Comparison of ENCODE assay signal across 19 cellular contexts in the genomic region with DNA sequence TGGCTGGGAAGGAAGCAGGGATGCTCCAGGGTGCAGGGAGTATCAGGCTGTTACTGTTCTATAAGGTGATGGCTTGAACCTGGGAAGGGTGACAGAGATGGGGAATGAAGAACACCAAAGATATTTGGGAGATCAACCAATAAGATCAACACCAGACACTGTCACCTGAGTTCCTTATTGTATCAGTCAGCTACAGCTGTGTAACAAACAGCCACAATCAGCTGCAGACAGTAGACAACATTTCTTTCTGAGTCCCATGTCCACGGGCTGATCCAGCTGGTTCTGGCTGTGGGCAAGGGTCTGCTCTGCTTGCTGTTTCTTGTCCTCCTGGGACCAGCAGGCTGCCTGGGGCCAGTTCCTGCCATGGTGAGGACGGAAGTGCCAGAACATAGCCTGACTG. TPM values are rescaled to one million over a fixed set of nuclear protein-coding genes. Genes with fewer than 3 reads are reported as not detected.
DNase-seq lines count a peak whose midpoint lies in the region; ATAC-seq, FAIRE-seq and TF ChIP-seq lines count a peak whose summit lies in the region.
"Had no signal": no experiment of that assay in that cellular context is flagged by ENCODE, and none has a peak within 500 bp of the region (broad histone marks: within the 10 kb centered on the region; RNA-seq: fewer than 3 reads in every experiment).

No MANE protein-coding gene starts in this region.

- in situ Hi-C loops in HepG2 (cut with HindIII; ENCODE audit: extremely low pct_ligation_motif_present, low pct_unique_long_range_greater_than_20kb): no loop called here
- in situ Hi-C loops in Panc1 (cut with HindIII; ENCODE audit: low pct_unique_long_range_greater_than_20kb, low sequenced_read_pairs): no loop called here
- in situ Hi-C loops in K562 (cut with MboI): loop anchor here (5.0 to 10.0 kb wide), 3 partner anchors 109 to 306 kb away; partner anchors contain the start of gene ADRM1

- H2AFZ ChIP-seq in HepG2 (ENCODE audit: low read length): no peak overlapping the region
- H2AFZ ChIP-seq in K562 (ENCODE audit: low read depth, low read length): no peak overlapping the region
- H2AFZ ChIP-seq: GM23338 had no signal

- TF ChIP-seq CTCF in HepG2 (CRISPR knock-in tag; IDR thresholded peaks at IDR 0.05) (no peak), right lobe of liver (IDR thresholded peaks at IDR 0.05) (no peak), Panc1 (IDR thresholded peaks at IDR 0.05) (no peak), K562 (IDR thresholded peaks at IDR 0.05 in 2 of 3, conservative IDR thresholded peaks at IDR 0.05 in 1 of 3; ENCODE audit: insufficient read depth in 2 of 3, low read depth in 1 of 3, low read length in 3 of 3) (no peak)

- H3K4me2 ChIP-seq in HepG2 (ENCODE audit: low read depth, low read length) (no peak overlapping the region), K562 (ENCODE audit: insufficient read depth, low read length) (no peak overlapping the region)
- H3K4me2 ChIP-seq: GM23338 had no signal

- CTCF ChIA-PET in HepG2 (lab: Yijun Ruan, JAX; ENCODE audit: low intra/inter-chr PET ratio, low total read pairs): no interaction called here
- CTCF ChIA-PET in Panc1 (lab: Charles Lee): no interaction called here
- CTCF ChIA-PET in K562 (lab: Yijun Ruan, JAX; ENCODE audit: low intra/inter-chr PET ratio): no interaction called here

- ATAC-seq in HepG2 (no peak), right lobe of liver (no peak), Panc1 (no peak), K562 (no peak)
- ATAC-seq: GM12878, GM23338, HCT116 had no signal

- TF ChIP-seq RAD21 in HepG2 (CRISPR knock-in tag; IDR thresholded peaks at IDR 0.05) (no peak), K562 (CRISPR knock-in tag; conservative IDR thresholded peaks at IDR 0.05 in 1 of 2, IDR thresholded peaks at IDR 0.05 in 1 of 2) (no peak)

- H4K20me1 ChIP-seq in HepG2 (ENCODE audit: insufficient read depth, low read length) (no peaks in the 10 kb centered on the region; the same call in 1 of the 2 replicates), K562 (replicated peaks; ENCODE audit: control insufficient read depth, insufficient read depth, low read length) (peaks cover 10% of the 10 kb centered on the region; the same call in 1 of the 2 replicates)

- H3K27me3 ChIP-seq in HepG2 (ENCODE audit: control insufficient read depth in 1 of 2, insufficient read depth in 2 of 2, low read length in 2 of 2) (peaks cover 16 to 92% of the 10 kb centered on the region in 2 experiments), right lobe of liver (no peaks in the 10 kb centered on the region), Panc1 (ENCODE audit: control insufficient read depth, insufficient read depth, low read length) (no peaks in the 10 kb centered on the region), K562 (ENCODE audit: control insufficient read depth in 2 of 2, insufficient read depth in 2 of 2, low read length in 2 of 2) (peaks cover 42 to 73% of the 10 kb centered on the region in 2 experiments)

- H3K9me1 ChIP-seq in K562 (ENCODE audit: control insufficient read depth, insufficient read depth, low read length): no peaks in the 10 kb centered on the region

- TF ChIP-seq POLR2A in HepG2 (IDR thresholded peaks at IDR 0.05; ENCODE audit: insufficient read depth in 1 of 2, low read depth in 2 of 2, low read length in 2 of 2) (no peak), right lobe of liver (IDR thresholded peaks at IDR 0.05) (no peak), K562 (conservative IDR thresholded peaks at IDR 0.05) (no peak)

- POLR2A ChIA-PET in HepG2 (lab: Yijun Ruan, JAX) (no interaction called here), Panc1 (lab: Charles Lee) (no interaction called here), K562 (lab: Yijun Ruan, JAX) (interaction anchor here (0.6 to 2.6 kb wide), 3 partner anchors 10 to 458 kb away, joined by 3 to 11 read pairs (median 3); no protein-coding TSS in a partner anchor)

- no TSS peak for BruUV-seq in HepG2 (replicated peaks; lab: Mats Ljungman, UMichigan)
- BruUV-seq in Panc1 (replicated peaks; lab: Mats Ljungman, UMichigan): no TSS peak
- no TSS peak for BruUV-seq in K562 (replicated peaks; lab: Mats Ljungman, UMichigan)

- H3K27ac ChIP-seq in HepG2 (ENCODE audit: extremely low read length, insufficient read depth, low read length): no peak overlapping the region
- no peak overlapping the region for H3K27ac ChIP-seq in right lobe of liver
- peak overlapping the region; percentile 99 for H3K27ac ChIP-seq in Panc1 (ENCODE audit: low read length)
- no peak overlapping the region for H3K27ac ChIP-seq in K562 (ENCODE audit: extremely low read depth, low read depth, low read length)

- 37% methylated on average over 2 of the region's 2 CpGs for WGBS in HepG2 (ENCODE audit: low lambda C conversion rate)
- 80% methylated on average over 1 of the region's 2 CpGs for WGBS in right lobe of liver (ENCODE audit: insufficient coverage, low coverage, low lambda C conversion rate, missing lambda C conversion rate)
- WGBS in K562 (ENCODE audit: insufficient coverage, low coverage, missing lambda C conversion rate): 10% methylated on average over 2 of the region's 2 CpGs

- FAIRE-seq in HepG2 (lab: Jason Lieb, UNC): no peak
- no peak for FAIRE-seq in K562 (lab: Jason Lieb, UNC)
- FAIRE-seq: GM12878, GM19239 had no signal

- H3K79me2 ChIP-seq in HepG2 (ENCODE audit: insufficient read depth, low read length) (no peaks in the 10 kb centered on the region), K562 (ENCODE audit: control insufficient read depth, insufficient read depth, low read length) (no peaks in the 10 kb centered on the region)

- H3K9ac ChIP-seq in HepG2 (ENCODE audit: insufficient read depth, low read depth, low read length) (no peak overlapping the region), K562 (ENCODE audit: insufficient read depth in 1 of 2, low read depth in 2 of 2, low read length in 2 of 2) (no peak overlapping the region)

- intact Hi-C loops in HepG2 (cut with micrococcal nuclease; ENCODE audit: unreplicated experiment): no loop called here
- intact Hi-C loops in right lobe of liver (cut with DNase I): no loop called here
- intact Hi-C loops in Panc1 (cut with micrococcal nuclease; ENCODE audit: unreplicated experiment): no loop called here
- intact Hi-C loops in K562 (cut with micrococcal nuclease): no loop called here

- H3K4me3 ChIP-seq in HepG2 (replicated peaks in 1 of 3; ENCODE audit: insufficient read depth in 1 of 3, low read depth in 2 of 3, low read length in 3 of 3): no peak overlapping the region
- no peak overlapping the region for H3K4me3 ChIP-seq in right lobe of liver
- no peak overlapping the region for H3K4me3 ChIP-seq in Panc1 (ENCODE audit: low read depth in 2 of 2, low read length in 2 of 2)
- no peak overlapping the region for H3K4me3 ChIP-seq in K562
- H3K4me3 ChIP-seq: GM12878, GM23338 had no signal

- no peaks in the 10 kb centered on the region for H3K9me3 ChIP-seq in HepG2 (ENCODE audit: low read length)
- H3K9me3 ChIP-seq in right lobe of liver: no peaks in the 10 kb centered on the region
- no peaks in the 10 kb centered on the region for H3K9me3 ChIP-seq in Panc1 (ENCODE audit: control insufficient read depth, insufficient read depth, low read depth, low read length)
- peaks cover 9% of the 10 kb centered on the region for H3K9me3 ChIP-seq in K562 (replicated peaks; ENCODE audit: control insufficient read depth, insufficient read depth, low read depth, low read length)

- H3K4me1 ChIP-seq in HepG2 (ENCODE audit: insufficient read depth, low read length) (peaks cover 9% of the 10 kb centered on the region), right lobe of liver (no peaks in the 10 kb centered on the region), Panc1 (ENCODE audit: control insufficient read depth, insufficient read depth, low read length) (peaks cover 30% of the 10 kb centered on the region), K562 (replicated peaks in 1 of 2; ENCODE audit: control insufficient read depth in 2 of 2, insufficient read depth in 2 of 2, low read length in 2 of 2) (peaks cover 0 to 30% of the 10 kb centered on the region in 2 experiments; a peak in 2 of 5 replicates)

- DNase-seq in HepG2 (ENCODE audit: low spot score) (no peak), right lobe of liver (no peak), Panc1 (ENCODE audit: low read depth, low spot score) (no peak), K562 (ENCODE audit: extremely low read depth in 1 of 4, low spot score in 3 of 4) (no peak), GM03348 (ENCODE audit: low spot score) (no peak), occipital lobe (lab: John Stamatoyannopoulos, UW) (no peak)
- DNase-seq: C1 segment of cervical spinal cord; Calu3; CD4-positive, alpha-beta memory T cell; COR-L47; DMS53; DMS79 treated with DMSO at 0.1 percent for 48 hours; GF-D8; H9; HFFc6 had no signal

- H3K36me3 ChIP-seq in HepG2 (replicated peaks in 1 of 2; ENCODE audit: control insufficient read depth in 1 of 2, insufficient read depth in 2 of 2, low read length in 2 of 2) (no peaks in the 10 kb centered on the region), right lobe of liver (no peaks in the 10 kb centered on the region), Panc1 (ENCODE audit: control insufficient read depth, insufficient read depth, low read length) (no peaks in the 10 kb centered on the region), K562 (ENCODE audit: control insufficient read depth, insufficient read depth, low read length) (no peaks in the 10 kb centered on the region)

- TF ChIP-seq EP300 in HepG2 (IDR thresholded peaks at IDR 0.05; ENCODE audit: low read depth in 2 of 2, low read length in 2 of 2) (no peak), HepG2 (CRISPR knock-in tag; IDR thresholded peaks at IDR 0.05; ENCODE audit: borderline replicate concordance) (no peak), K562 (IDR thresholded peaks at IDR 0.05; ENCODE audit: low read length) (no peak)

RNA-seq across cellular contexts. Expression of gene SLCO4A1, which starts 31.3 kb away (rescaled TPM):
- total RNA-seq in HepG2 (2016; rRNA removed; fragmentation: Illumina TruSeq; extraction: Trizol) (23.8 and 55.5 TPM in 2 replicates), right lobe of liver (1 to 10 TPM in 5 of 6 experiments, under 1 TPM in 1; 0.93 to 8.8 (median 4.3) TPM), Panc1 (2021; ENCODE audit: unreplicated experiment) (167 TPM), K562 (2014; rRNA removed) (16.2 and 26.3 TPM in 2 replicates), K562 (2014; rRNA removed; fragmentation: Illumina TruSeq; extraction: Trizol) (6.8 and 7.3 TPM in 2 replicates), K562 (2015; rRNA removed; fragmentation: Illumina TruSeq; extraction: Trizol) (12.1 and 13.9 TPM in 2 replicates), K562 (2021) (21.9 and 25.2 TPM in 2 replicates), occipital lobe (1.6 TPM)
- 21.3 and 22.4 TPM in 2 replicates for total RNA-seq in HepG2 (2016; cell fraction: cytosol; rRNA removed; fragmentation: Illumina TruSeq; extraction: Trizol; ENCODE audit: low read depth)
- total RNA-seq in HepG2 (2016; cell fraction: insoluble cytoplasmic fraction; rRNA removed; fragmentation: Illumina TruSeq; extraction: Trizol): 20.7 and 58.6 TPM in 2 replicates
- 31.3 and 32.0 TPM in 2 replicates for total RNA-seq in HepG2 (2016; cell fraction: membrane; rRNA removed; fragmentation: Illumina TruSeq; extraction: Trizol)
- 55.7 and 65.4 TPM in 2 replicates for total RNA-seq in HepG2 (2016; cell fraction: nucleus; rRNA removed; fragmentation: Illumina TruSeq; extraction: Trizol)
- polyA plus RNA-seq in HepG2 (2011; rRNA removed) (91.3 and 112 TPM in 2 replicates), K562 (2011; rRNA removed) (12.3 and 13.2 TPM in 2 replicates), K562 (2014; fragmentation: Illumina TruSeq; extraction: Trizol) (13.6 and 15.4 TPM in 2 replicates), K562 (2014; fragmentation: Nextera tagmentation; extraction: Ambion mirVana) (1 to 10 TPM; 1.6 to 3.1 TPM), K562 (2014; rRNA removed) (12.8 and 17.7 TPM in 2 replicates)
- 53.2 and 96.9 TPM in 2 replicates for polyA plus RNA-seq in HepG2 (2011; cell fraction: cytosol; rRNA removed)
- polyA plus RNA-seq in HepG2 (2011; cell fraction: nucleus; rRNA removed): 133 and 239 TPM in 2 replicates
- 48.1 and 97.6 TPM in 2 replicates for polyA plus RNA-seq in HepG2 (2012)
- polyA plus RNA-seq in HepG2 (2016; cell fraction: cytosol; fragmentation: Illumina TruSeq; extraction: Trizol; ENCODE audit: low read depth): 14.3 and 17.6 TPM in 2 replicates
- 25.9 and 26.2 TPM in 2 replicates for polyA plus RNA-seq in HepG2 (2016; cell fraction: insoluble cytoplasmic fraction; fragmentation: Illumina TruSeq; extraction: Trizol; ENCODE audit: low read depth)
- 21.9 and 22.4 TPM in 2 replicates for polyA plus RNA-seq in HepG2 (2016; cell fraction: membrane; fragmentation: Illumina TruSeq; extraction: Trizol; ENCODE audit: low read depth)
- polyA plus RNA-seq in HepG2 (2016; cell fraction: nucleus; fragmentation: Illumina TruSeq; extraction: Trizol; ENCODE audit: insufficient read depth, low read depth): 114 and 125 TPM in 2 replicates
- 44.0 and 104 TPM in 2 replicates for polyA minus RNA-seq in HepG2 (2011; rRNA and poly(A)+ RNA removed; ENCODE audit: low replicate concordance)
- 27.7 and 39.2 TPM in 2 replicates for polyA minus RNA-seq in HepG2 (2011; cell fraction: cytosol; rRNA and poly(A)+ RNA removed)
- 31.2 and 42.4 TPM in 2 replicates for polyA minus RNA-seq in HepG2 (2011; cell fraction: nucleus; rRNA and poly(A)+ RNA removed)
- 145 TPM for polyA plus RNA-seq in Panc1 (2012; ENCODE audit: insufficient read length)
- total RNA-seq in K562 (2011; cell fraction: chromatin; rRNA removed; ENCODE audit: low replicate concordance): 21.8 and 48.7 TPM in 2 replicates
- 35.3 and 40.5 TPM in 2 replicates for total RNA-seq in K562 (2011; cell fraction: nucleolus; rRNA removed)
- 24.4 TPM in 2 replicates for total RNA-seq in K562 (2011; cell fraction: nucleoplasm; rRNA removed)
- polyA plus RNA-seq in K562 (2011; cell fraction: cytosol; rRNA removed): 10.5 and 25.9 TPM in 2 replicates
- 46.8 and 83.4 TPM in 2 replicates for polyA plus RNA-seq in K562 (2011; cell fraction: nucleus; rRNA removed)
- polyA plus RNA-seq in K562 (2012): 6.1 and 15.2 TPM in 2 replicates
- 5.1 and 5.5 TPM in 2 replicates for polyA minus RNA-seq in K562 (2011; rRNA and poly(A)+ RNA removed)
- 13.4 and 13.6 TPM in 2 replicates for polyA minus RNA-seq in K562 (2011; cell fraction: cytosol; rRNA and poly(A)+ RNA removed)
- 11.7 and 15.8 TPM in 2 replicates for polyA minus RNA-seq in K562 (2011; cell fraction: nucleus; rRNA and poly(A)+ RNA removed)

Comparison
In these comparisons a context has a peak if more than half of its experiments do, and no peak if none do; other contexts are left out.
1. Of the 241 proteins assayed by ChIP-seq in both HepG2 and K562: peak only in HepG2: none; only in K562: KDM1A; in both: none; in neither: 240.